Comparison of ENCODE assay signal across 8 cellular contexts in the genomic region with DNA sequence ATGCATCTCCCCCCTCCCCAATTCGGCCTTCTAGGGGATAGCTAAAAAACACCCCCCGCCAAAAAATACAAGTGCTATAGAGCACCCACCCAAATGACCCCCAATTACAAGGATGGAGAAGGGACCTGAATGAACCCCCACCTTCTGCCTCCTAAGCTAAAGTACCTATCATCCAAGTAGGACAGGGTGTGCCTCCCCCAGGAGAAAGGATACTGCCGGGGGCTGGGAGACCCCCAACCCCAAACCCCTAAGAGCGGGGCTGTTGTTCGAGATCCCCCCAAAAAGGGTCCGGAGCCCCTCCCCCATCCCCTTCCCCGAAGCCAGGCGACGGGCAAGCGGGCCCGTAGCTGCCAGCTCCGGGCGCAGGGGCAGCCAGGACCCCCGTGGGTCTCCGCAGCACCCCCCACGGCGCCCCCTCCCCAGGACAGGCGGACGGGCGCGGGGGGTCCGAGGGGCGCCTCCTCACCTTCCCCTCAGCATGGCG. TPM values are rescaled to one million over a fixed set of nuclear protein-coding genes. Genes with fewer than 3 reads are reported as not detected.
DNase-seq lines count a peak whose midpoint lies in the region; ATAC-seq and TF ChIP-seq lines count a peak whose summit lies in the region.

No MANE protein-coding gene starts in this region.

- H3K36me3 ChIP-seq in adrenal gland (replicated peaks in 1 of 2): no peaks in the 10 kb centered on the region
- H3K36me3 ChIP-seq in right lobe of liver: no peaks in the 10 kb centered on the region
- no peaks in the 10 kb centered on the region for H3K36me3 ChIP-seq in tibial artery

- H3K4me3 ChIP-seq in adrenal gland: peak overlapping the region; percentile 81 to 99 (median 90)
- peak overlapping the region; percentile 86 to 95 (median 90) for H3K4me3 ChIP-seq in right lobe of liver
- H3K4me3 ChIP-seq in tibial artery: peak overlapping the region; percentile 83 to 88

- 0 to 5% (median 1%) methylated on average over 3 to 24 of the region's 24 CpGs for WGBS in adrenal gland, 4 donors
- WGBS in right lobe of liver (ENCODE audit: insufficient coverage, low coverage, low lambda C conversion rate, missing lambda C conversion rate): 0% methylated on average over 3 of the region's 24 CpGs

- H3K9me3 ChIP-seq in adrenal gland (replicated peaks in 1 of 3) (no peaks in the 10 kb centered on the region), right lobe of liver (no peaks in the 10 kb centered on the region), tibial artery (no peaks in the 10 kb centered on the region)

- intact Hi-C loops in adrenal gland (cut with DNase I): no loop called here
- intact Hi-C loops in right lobe of liver (cut with DNase I): no loop called here
- intact Hi-C loops in tibial artery (cut with DNase I; ENCODE audit: low total_unique reads): no loop called here

- H3K27ac Mint-ChIP-seq in activated T-cell treated with anti-CD3 and anti-CD28 coated beads, Interleukin-2, amount 50 U/mL, for 24 hours: peak overlapping the region; percentile 100

- peaks cover 44% of the 10 kb centered on the region for H3K4me1 Mint-ChIP-seq in activated T-cell treated with anti-CD3 and anti-CD28 coated beads, Interleukin-2, amount 50 U/mL, for 24 hours (ENCODE audit: low read depth)

- peak overlapping the region; percentile 97 to 100 (median 100) for H3K27ac ChIP-seq in adrenal gland
- H3K27ac ChIP-seq in right lobe of liver: peak overlapping the region; percentile 100
- H3K27ac ChIP-seq in tibial artery: peak overlapping the region; percentile 98 to 99

- peak overlapping the region; percentile 93 for H3K4me3 Mint-ChIP-seq in activated T-cell treated with anti-CD3 and anti-CD28 coated beads, Interleukin-2, amount 50 U/mL, for 24 hours

- H3K4me1 ChIP-seq in adrenal gland (replicated peaks in 1 of 2) (peaks cover 4 to 36% of the 10 kb centered on the region in 2 donors), right lobe of liver (peaks cover 0 to 36% (median 7%) of the 10 kb centered on the region in 4 donors), tibial artery (peaks cover 0 to 42% (median 22%) of the 10 kb centered on the region in 4 donors)

- H3K36me3 Mint-ChIP-seq in activated T-cell treated with anti-CD3 and anti-CD28 coated beads, Interleukin-2, amount 50 U/mL, for 24 hours (ENCODE audit: low read depth): peaks cover 59% of the 10 kb centered on the region

- H3K9me3 Mint-ChIP-seq in activated T-cell treated with anti-CD3 and anti-CD28 coated beads, Interleukin-2, amount 50 U/mL, for 24 hours: no peaks in the 10 kb centered on the region

- H3K27me3 Mint-ChIP-seq in activated T-cell treated with anti-CD3 and anti-CD28 coated beads, Interleukin-2, amount 50 U/mL, for 24 hours: no peaks in the 10 kb centered on the region

- TF ChIP-seq POLR2A in adrenal gland (IDR thresholded peaks at IDR 0.05): no peak
- no peak for TF ChIP-seq POLR2A in right lobe of liver (IDR thresholded peaks at IDR 0.05)

- DNase-seq in activated T-cell treated with anti-CD3 and anti-CD28 coated beads, Interleukin-2, amount 50 U/mL, for 24 hours: no peak
- DNase-seq in activated T-cell treated with anti-CD3 and anti-CD28 coated beads for 4 hours (no peak), adrenal gland (no peak), right lobe of liver (peak in 1 of 3 donors; percentile 62), tibial artery (no peak)
- no peak for DNase-seq in activated CD4-positive, CD25-positive, alpha-beta regulatory T cell (lab: John Stamatoyannopoulos, UW)
- DNase-seq in stimulated activated CD4-positive, alpha-beta T cell treated with anti-CD3 and anti-CD28 coated beads, Interleukin-12 subunit alpha, Interleukin-12 subunit beta, amount 100 ng/mL, for 4 hours: no peak

- ATAC-seq in right lobe of liver (no peak), GM19395 (IDR thresholded peaks at IDR 0.05; ENCODE audit: unreplicated experiment) (no peak)

- H3K27me3 ChIP-seq in adrenal gland: no peaks in the 10 kb centered on the region
- H3K27me3 ChIP-seq in right lobe of liver: no peaks in the 10 kb centered on the region
- no peaks in the 10 kb centered on the region for H3K27me3 ChIP-seq in tibial artery

- TF ChIP-seq CTCF in adrenal gland (IDR thresholded peaks at IDR 0.05) (no peak), right lobe of liver (IDR thresholded peaks at IDR 0.05) (no peak), tibial artery (IDR thresholded peaks at IDR 0.05) (no peak)

RNA-seq across cellular contexts. Expression of a gene that starts 1.9 kb away (rescaled TPM):
- total RNA-seq in adrenal gland: 10 to 100 TPM; 19.2 to 45.0 (median 27.1) TPM
- 10 to 100 TPM; 10.8 to 24.9 (median 19.7) TPM for polyA plus RNA-seq in adrenal gland
- total RNA-seq in right lobe of liver: 10 to 100 TPM in 4 of 6 experiments, 1 to 10 TPM in 2; 8.3 to 19.1 (median 15.1) TPM

RNA-seq across cellular contexts. Expression of a gene that starts 18.9 kb away (rescaled TPM):
- total RNA-seq in adrenal gland (10 to 100 TPM; 40.1 to 58.5 (median 49.7) TPM), right lobe of liver (10 to 100 TPM; 18.8 to 33.2 (median 26.7) TPM)
- polyA plus RNA-seq in adrenal gland: 10 to 100 TPM; 19.0 to 71.8 (median 23.6) TPM
